Comparison of ENCODE assay signal across 18 cellular contexts in genomic region chr7:22435720-22436119, GRCh38.
A peak's percentile ranks its signal among the peaks of the same experiment; 100 is the strongest.
DNase-seq lines count a peak whose midpoint lies in the region; ATAC-seq, FAIRE-seq and TF ChIP-seq lines count a peak whose summit lies in the region.
"Had no signal": no experiment of that assay in that cellular context is flagged by ENCODE, and none has a peak within 500 bp of the region (broad histone marks: within the 10 kb centered on the region; RNA-seq: fewer than 3 reads in every experiment).

No MANE protein-coding gene starts in this region.

- TF ChIP-seq RAD21 in HepG2 (CRISPR knock-in tag; IDR thresholded peaks at IDR 0.05): no peak
- no peak for TF ChIP-seq RAD21 in Ishikawa (IDR thresholded peaks at IDR 0.05; ENCODE audit: low read depth)

- no peak for DNase-seq in HepG2 (ENCODE audit: low spot score)
- no peak for DNase-seq in right lobe of liver
- DNase-seq in Kasumi-1 (lab: John Stamatoyannopoulos, UW): no peak
- no peak for DNase-seq in SW 1271 (lab: John Stamatoyannopoulos, UW)
- DNase-seq in stimulated activated CD4-positive, alpha-beta T cell treated with anti-CD3 and anti-CD28 coated beads, Interleukin-1b, Interleukin-23, amount 100 ng/mL, for 48 hours: no peak
- no peak for DNase-seq in left colon
- DNase-seq: activated CD4-positive, alpha-beta T cell treated with anti-CD3 and anti-CD28 coated beads for 48 hours; activated T-cell treated with anti-CD3 and anti-CD28 coated beads, Interleukin-2, amount 50 U/mL, for 48 hours; erythroblast; heart left ventricle; MV-4-11; NCI-H524; stimulated activated CD8-positive, alpha-beta memory T cell treated with anti-CD3 and anti-CD28 coated beads, Interleukin-4, amount 100 ng/mL, for 48 hours had no signal

- no peaks in the 10 kb centered on the region for H4K20me1 ChIP-seq in HepG2 (ENCODE audit: insufficient read depth, low read length)

- no peak for TF ChIP-seq POLR2A in HepG2 (IDR thresholded peaks at IDR 0.05; ENCODE audit: insufficient read depth in 1 of 2, low read depth in 2 of 2, low read length in 2 of 2)
- TF ChIP-seq POLR2A in right lobe of liver (IDR thresholded peaks at IDR 0.05): no peak

- no peaks in the 10 kb centered on the region for H3K27me3 ChIP-seq in HepG2 (ENCODE audit: control insufficient read depth in 1 of 2, insufficient read depth in 2 of 2, low read length in 2 of 2)
- H3K27me3 ChIP-seq in right lobe of liver: no peaks in the 10 kb centered on the region
- H3K27me3 ChIP-seq: heart left ventricle, tibial nerve had no signal

- FAIRE-seq in HepG2 (lab: Jason Lieb, UNC): no peak
- FAIRE-seq: colon had no signal

- BruUV-seq in HepG2 (replicated peaks; lab: Mats Ljungman, UMichigan): no TSS peak

- TF ChIP-seq EP300 in HepG2 (IDR thresholded peaks at IDR 0.05; ENCODE audit: low read depth in 2 of 2, low read length in 2 of 2) (no peak), HepG2 (CRISPR knock-in tag; IDR thresholded peaks at IDR 0.05; ENCODE audit: borderline replicate concordance) (no peak), Ishikawa (IDR thresholded peaks at IDR 0.05; ENCODE audit: borderline replicate concordance) (peak; percentile 71)

- no peak overlapping the region for H2AFZ ChIP-seq in HepG2 (ENCODE audit: low read length)

- no peak overlapping the region for H3K4me2 ChIP-seq in HepG2 (ENCODE audit: low read depth, low read length)

- H3K4me3 ChIP-seq in HepG2 (replicated peaks in 1 of 3; ENCODE audit: insufficient read depth in 1 of 3, low read depth in 2 of 3, low read length in 3 of 3) (no peak overlapping the region), right lobe of liver (no peak overlapping the region)
- H3K4me3 ChIP-seq: heart left ventricle, prostate gland, tibial nerve had no signal

- ATAC-seq in HepG2 (no peak), right lobe of liver (no peak), HG02642 (IDR thresholded peaks at IDR 0.05; ENCODE audit: poor library complexity, unreplicated experiment) (peak; percentile 22), left colon (no peak)
- ATAC-seq: heart left ventricle had no signal

- in situ Hi-C loops in HepG2 (cut with HindIII; ENCODE audit: extremely low pct_ligation_motif_present, low pct_unique_long_range_greater_than_20kb): no loop called here

- WGBS in HepG2 (ENCODE audit: low lambda C conversion rate): 98% methylated on average over 8 of the region's 8 CpGs
- WGBS in right lobe of liver (ENCODE audit: insufficient coverage, low coverage, low lambda C conversion rate, missing lambda C conversion rate): 86% methylated on average over 4 of the region's 8 CpGs

- TF ChIP-seq CTCF in HepG2 (CRISPR knock-in tag; IDR thresholded peaks at IDR 0.05) (no peak), right lobe of liver (IDR thresholded peaks at IDR 0.05) (no peak)

- no peaks in the 10 kb centered on the region for H3K9me3 ChIP-seq in HepG2 (ENCODE audit: low read length)
- no peaks in the 10 kb centered on the region for H3K9me3 ChIP-seq in right lobe of liver
- H3K9me3 ChIP-seq: prostate gland, tibial nerve had no signal

- intact Hi-C loops in HepG2 (cut with micrococcal nuclease; ENCODE audit: unreplicated experiment) (no loop called here), right lobe of liver (cut with DNase I) (no loop called here), left colon (cut with DNase I, micrococcal nuclease) (no loop called here)

- CTCF ChIA-PET in HepG2 (lab: Yijun Ruan, JAX; ENCODE audit: low intra/inter-chr PET ratio, low total read pairs): no interaction called here

- H3K9ac ChIP-seq in HepG2 (ENCODE audit: insufficient read depth, low read depth, low read length): no peak overlapping the region

- POLR2A ChIA-PET in HepG2 (lab: Yijun Ruan, JAX): no interaction called here

- H3K4me1 ChIP-seq in HepG2 (ENCODE audit: insufficient read depth, low read length) (peaks cover 47% of the 10 kb centered on the region), right lobe of liver (no peaks in the 10 kb centered on the region)
- H3K4me1 ChIP-seq: prostate gland, tibial nerve had no signal

- no peak overlapping the region for H3K27ac ChIP-seq in HepG2 (ENCODE audit: extremely low read length, insufficient read depth, low read length)
- no peak overlapping the region for H3K27ac ChIP-seq in right lobe of liver
- H3K27ac ChIP-seq: heart left ventricle, prostate gland, tibial nerve had no signal

- H3K36me3 ChIP-seq in HepG2 (replicated peaks in 1 of 2; ENCODE audit: control insufficient read depth in 1 of 2, insufficient read depth in 2 of 2, low read length in 2 of 2) (no peaks in the 10 kb centered on the region), right lobe of liver (no peaks in the 10 kb centered on the region)
- H3K36me3 ChIP-seq: heart left ventricle, prostate gland, tibial nerve had no signal

- H3K79me2 ChIP-seq in HepG2 (ENCODE audit: insufficient read depth, low read length): no peaks in the 10 kb centered on the region

TF ChIP-seq in HepG2, 621 proteins besides CTCF, POLR2A, EP300 and RAD21:
- no peak for TF ChIP-seq ZNF652 (CRISPR knock-in tag; IDR thresholded peaks at IDR 0.05; ENCODE audit: borderline replicate concordance, low read depth)
- no peak for TF ChIP-seq GABPB1 (CRISPR knock-in tag; IDR thresholded peaks at IDR 0.05)
- TF ChIP-seq NFE2L2 (IDR thresholded peaks at IDR 0.05; ENCODE audit: low read length): peak; percentile 41; the same call in 1 of the 2 replicates
- 0 out of 2 replicates have a peak, but pooled peaks have one; percentile 8 for TF ChIP-seq NFE2 (CRISPR knock-in tag; IDR thresholded peaks at IDR 0.05)

TF ChIP-seq in Ishikawa, 13 proteins besides CTCF, POLR2A, EP300 and RAD21:
- TF ChIP-seq TCF12 (IDR thresholded peaks at IDR 0.05; ENCODE audit: low read depth) (peak; percentile 75; the same call in 1 of the 2 replicates), TEAD4 (IDR thresholded peaks at IDR 0.05) (peak; percentile 57), USF1 (IDR thresholded peaks at IDR 0.05) (no peak), REST (IDR thresholded peaks at IDR 0.05; ENCODE audit: low read depth) (no peak), FOXM1 (IDR thresholded peaks at IDR 0.05; ENCODE audit: borderline replicate concordance, low read depth) (0 out of 2 replicates have a peak, but pooled peaks have one; percentile 21), NFIC (IDR thresholded peaks at IDR 0.05) (peak; percentile 57), EGR1 (IDR thresholded peaks at IDR 0.05) (peak; percentile 95), MAX (IDR thresholded peaks at IDR 0.05) (0 out of 2 replicates have a peak, but pooled peaks have one; percentile 22)
TF ChIP-seq in Ishikawa: peak in this region for 6.
